8 cellular contexts compared by ENCODE assay signal in genomic region chr11:43852057-43852636, GRCh38. TPM values are rescaled to one million over a fixed set of nuclear protein-coding genes. Genes with fewer than 3 reads are reported as not detected.
DNase-seq lines count a peak whose midpoint lies in the region; ATAC-seq, FAIRE-seq and TF ChIP-seq lines count a peak whose summit lies in the region.

No MANE protein-coding gene starts in this region.

- no peak overlapping the region for H4K12ac ChIP-seq in trophoblast cell (ENCODE audit: low read depth, low read length)

- no peak overlapping the region for H2BK5ac ChIP-seq in trophoblast cell (ENCODE audit: low read depth, low read length, poor library complexity)

- H3K27me3 ChIP-seq in RWPE2 (ENCODE audit: insufficient read depth, poor library complexity, severe bottlenecking) (no peaks in the 10 kb centered on the region), trophoblast cell (ENCODE audit: insufficient read depth, low read length) (no peaks in the 10 kb centered on the region)

- H3K27ac ChIP-seq in RWPE2 (ENCODE audit: poor library complexity, severe bottlenecking) (no peak overlapping the region), trophoblast cell (ENCODE audit: low read depth, low read length) (no peak overlapping the region)

- TF ChIP-seq CTCF in RWPE2 (IDR thresholded peaks at IDR 0.05; ENCODE audit: poor library complexity, severe bottlenecking) = peak; percentile 90

- H3K4me2 ChIP-seq in trophoblast cell (ENCODE audit: low read length) = no peak overlapping the region

- H3K79me1 ChIP-seq in trophoblast cell (ENCODE audit: low read length) = no peaks in the 10 kb centered on the region

- H4K8ac ChIP-seq in trophoblast cell (ENCODE audit: low read depth, low read length) = no peak overlapping the region

- no peaks in the 10 kb centered on the region for H3K4me1 ChIP-seq in RWPE2 (ENCODE audit: insufficient read depth, poor library complexity, severe bottlenecking)
- no peaks in the 10 kb centered on the region for H3K4me1 ChIP-seq in trophoblast cell (ENCODE audit: control insufficient read depth in 1 of 2, insufficient read depth in 2 of 2, low read length in 2 of 2)

- H4K91ac ChIP-seq in trophoblast cell (ENCODE audit: low read depth, low read length) = no peak overlapping the region

- no CpG with 5 or more reads among the region's 4 CpGs for WGBS in trophoblast cell (ENCODE audit: extremely low coverage, insufficient coverage, insufficient read length)

- peak; percentile 68 for ATAC-seq in GM19452 (IDR thresholded peaks at IDR 0.05; ENCODE audit: unreplicated experiment)
- peak; percentile 79 for ATAC-seq in RWPE2 (ENCODE audit: low read depth)

- no peak overlapping the region for H3K4ac ChIP-seq in trophoblast cell (ENCODE audit: low read depth, low read length)

- no peak overlapping the region for H3K14ac ChIP-seq in trophoblast cell (ENCODE audit: low read length)

- H2BK12ac ChIP-seq in trophoblast cell (ENCODE audit: low read length) = no peak overlapping the region

- no peak overlapping the region for H2BK120ac ChIP-seq in trophoblast cell (ENCODE audit: insufficient read depth, low read length, poor library complexity)

- no peak overlapping the region for H3K23ac ChIP-seq in trophoblast cell (ENCODE audit: low read length)

- H3K4me3 ChIP-seq in RWPE2 (ENCODE audit: severe bottlenecking) (no peak overlapping the region), trophoblast cell (ENCODE audit: low read depth, low read length) (no peak overlapping the region)

- no peaks in the 10 kb centered on the region for H3K79me2 ChIP-seq in trophoblast cell (ENCODE audit: control insufficient read depth, insufficient read depth, low read length, poor library complexity)

- no peak overlapping the region for H2AK5ac ChIP-seq in trophoblast cell (ENCODE audit: low read length)

- peak; percentile 38 for FAIRE-seq in HTR-8/SVneo (lab: Jason Lieb, UNC)

- no peak overlapping the region for H3K18ac ChIP-seq in trophoblast cell (ENCODE audit: low read length)

- H3K36me3 ChIP-seq in RWPE2 (ENCODE audit: low read depth) = peaks cover 45% of the 10 kb centered on the region
- H3K36me3 ChIP-seq in trophoblast cell (ENCODE audit: control insufficient read depth in 1 of 2, insufficient read depth in 2 of 2, low read length in 2 of 2) = peaks cover 6 to 9% of the 10 kb centered on the region in 2 experiments

- H3K9ac ChIP-seq in trophoblast cell (ENCODE audit: low read length) = no peak overlapping the region

- H2AFZ ChIP-seq in trophoblast cell (ENCODE audit: insufficient read depth, low read length, poor library complexity) = no peak overlapping the region

- no peaks in the 10 kb centered on the region for H3K9me3 ChIP-seq in RWPE2 (ENCODE audit: severe bottlenecking)
- no peaks in the 10 kb centered on the region for H3K9me3 ChIP-seq in trophoblast cell (ENCODE audit: insufficient read depth, low read depth, low read length)

- DNase-seq in DMS 273 (lab: John Stamatoyannopoulos, UW; ENCODE audit: unreplicated experiment) = peak; percentile 72
- DNase-seq in HTR-8/SVneo (ENCODE audit: insufficient read length, low spot score) = peak; percentile 72
- no peak for DNase-seq in RWPE2 (ENCODE audit: low spot score)
- DNase-seq in activated T-helper 9 cell treated with anti-CD3 and anti-CD28 coated beads, Interleukin-2, amount 50 U/mL, for 16 hours (ENCODE audit: low read depth) = peak; percentile 20
- peak; percentile 65 for DNase-seq in germinal center (ENCODE audit: low spot score)
- peak; percentile 48 to 83 for DNase-seq in trophoblast cell
- DNase-seq in posterior vena cava (ENCODE audit: low spot score) = no peak

- intact Hi-C loops in posterior vena cava (cut with DNase I) = no loop called here

RNA-seq across cellular contexts. Expression of gene ALKBH3, which starts 28.5 kb away (rescaled TPM):
- 9.7 and 10.0 TPM in 2 replicates for polyA plus RNA-seq in trophoblast cell (2013)
- total RNA-seq in posterior vena cava = 10 to 100 TPM; 24.8 to 30.9 TPM

Comparison
In these comparisons a context has a peak if more than half of its experiments do, and no peak if none do; other contexts are left out.
1. DNase-seq: peak in DMS 273 (single experiment), HTR-8/SVneo (single experiment), activated T-helper 9 cell treated with anti-CD3 and anti-CD28 coated beads, Interleukin-2, amount 50 U/mL, for 16 hours (single experiment), germinal center (single experiment) and trophoblast cell (2 of 2); none in RWPE2 (single experiment) and posterior vena cava (single experiment).